8 cellular contexts compared by ENCODE assay signal in genomic region chr10:97673736-97674525, GRCh38. TPM values are rescaled to one million over a fixed set of nuclear protein-coding genes. Genes with fewer than 3 reads are reported as not detected.
DNase-seq lines count a peak whose midpoint lies in the region; ATAC-seq and TF ChIP-seq lines count a peak whose summit lies in the region.
"Had no signal": no experiment of that assay in that cellular context is flagged by ENCODE, and none has a peak within 500 bp of the region (broad histone marks: within the 10 kb centered on the region; RNA-seq: fewer than 3 reads in every experiment).

No MANE protein-coding gene starts in this region.

- no peak overlapping the region for H3K4me3 Mint-ChIP-seq in activated T-helper 2 cell treated with anti-CD3 and anti-CD28 coated beads, Interferon-gamma antibody, Interleukin-2, Interleukin-4, amounts not matched to agents 10 μg/mL and 5 μg/mL and 100 μg/mL, durations not matched to agents 14 hours and 24 hours and 36 hours (ENCODE audit: low read depth)
- H3K4me3 Mint-ChIP-seq: activated naive CD4-positive, alpha-beta T cell treated with anti-CD3 and anti-CD28 coated beads, Interleukin-2, amount 50 U/mL, for 24 hours had no signal

- H3K36me3 Mint-ChIP-seq in activated T-helper 2 cell treated with anti-CD3 and anti-CD28 coated beads, Interferon-gamma antibody, Interleukin-2, Interleukin-4, amounts not matched to agents 10 μg/mL and 5 μg/mL and 100 μg/mL, durations not matched to agents 14 hours and 24 hours and 36 hours (ENCODE audit: low read depth), result peaks cover 24% of the 10 kb centered on the region

- H2AK5ac ChIP-seq in trophoblast cell (ENCODE audit: low read length), result no peak overlapping the region

- no peak overlapping the region for H3K18ac ChIP-seq in trophoblast cell (ENCODE audit: low read length)

- in situ Hi-C loops in astrocyte of the spinal cord (cut with HindIII; ENCODE audit: low sequenced_read_pairs), result no loop called here

- no peak overlapping the region for H2AFZ ChIP-seq in trophoblast cell (ENCODE audit: insufficient read depth, low read length, poor library complexity)

- no CpG with 5 or more reads among the region's 8 CpGs for WGBS in trophoblast cell (ENCODE audit: extremely low coverage, insufficient coverage, insufficient read length)
- WGBS in lower leg skin, 2 donors, result 66 to 68% methylated on average over 8 of the region's 8 CpGs

- intact Hi-C loops in lower leg skin (cut with DNase I; ENCODE audit: low total_unique reads), result no loop called here
- intact Hi-C loops in activated T-helper 2 cell treated with anti-CD3 and anti-CD28 coated beads, Interferon-gamma antibody, Interleukin-2, Interleukin-4, amounts not matched to agents 10 μg/mL and 5 μg/mL and 100 μg/mL, durations not matched to agents 14 hours and 24 hours and 36 hours (cut with micrococcal nuclease), result no loop called here

- no peak overlapping the region for H4K8ac ChIP-seq in trophoblast cell (ENCODE audit: low read depth, low read length)

- no peak overlapping the region for H4K12ac ChIP-seq in trophoblast cell (ENCODE audit: low read depth, low read length)

- H3K9me3 ChIP-seq in MG63, result no peaks in the 10 kb centered on the region
- H3K9me3 ChIP-seq in trophoblast cell (ENCODE audit: insufficient read depth, low read depth, low read length), result no peaks in the 10 kb centered on the region

- DNase-seq in GM03348 (ENCODE audit: low spot score) (peak; percentile 61), MG63 (peak; percentile 77), astrocyte of the spinal cord (ENCODE audit: low read depth, low spot score) (peak; percentile 52), omental fat pad (ENCODE audit: low spot score) (no peak), trophoblast cell (no peak), lower leg skin (ENCODE audit: low spot score in 2 of 2) (no peak)
- DNase-seq in activated T-helper 2 cell treated with anti-CD3 and anti-CD28 coated beads, Interferon-gamma antibody, Interleukin-2, Interleukin-4, amounts not matched to agents 10 μg/mL and 5 μg/mL and 100 μg/mL, durations not matched to agents 14 hours and 24 hours and 36 hours (ENCODE audit: low spot score), result no peak

- no peaks in the 10 kb centered on the region for H3K79me1 ChIP-seq in trophoblast cell (ENCODE audit: low read length)

- H3K79me2 ChIP-seq in trophoblast cell (ENCODE audit: control insufficient read depth, insufficient read depth, low read length, poor library complexity), result no peaks in the 10 kb centered on the region

- peaks cover 12% of the 10 kb centered on the region for H3K4me1 Mint-ChIP-seq in activated T-helper 2 cell treated with anti-CD3 and anti-CD28 coated beads, Interferon-gamma antibody, Interleukin-2, Interleukin-4, amounts not matched to agents 10 μg/mL and 5 μg/mL and 100 μg/mL, durations not matched to agents 14 hours and 24 hours and 36 hours (ENCODE audit: low read depth)
- H3K4me1 Mint-ChIP-seq: activated naive CD4-positive, alpha-beta T cell treated with anti-CD3 and anti-CD28 coated beads, Interleukin-2, amount 50 U/mL, for 24 hours had no signal

- H3K4me3 ChIP-seq in MG63 (no peak overlapping the region), astrocyte of the spinal cord (ENCODE audit: low read depth, low read length) (no peak overlapping the region), trophoblast cell (ENCODE audit: low read depth, low read length) (no peak overlapping the region), lower leg skin (ENCODE audit: low read depth, poor library complexity, severe bottlenecking) (no peak overlapping the region)

- peaks cover 0 to 4% of the 10 kb centered on the region in 2 experiments for H3K4me1 ChIP-seq in trophoblast cell (ENCODE audit: control insufficient read depth in 1 of 2, insufficient read depth in 2 of 2, low read length in 2 of 2)

- no peak overlapping the region for H3K23ac ChIP-seq in trophoblast cell (ENCODE audit: low read length)

- H3K27me3 ChIP-seq in MG63, result no peaks in the 10 kb centered on the region
- H3K27me3 ChIP-seq in trophoblast cell (ENCODE audit: insufficient read depth, low read length), result no peaks in the 10 kb centered on the region

- no peak overlapping the region for H3K9ac ChIP-seq in trophoblast cell (ENCODE audit: low read length)

- no peak overlapping the region for H3K4me2 ChIP-seq in trophoblast cell (ENCODE audit: low read length)

- no peaks in the 10 kb centered on the region for H3K27me3 Mint-ChIP-seq in activated T-helper 2 cell treated with anti-CD3 and anti-CD28 coated beads, Interferon-gamma antibody, Interleukin-2, Interleukin-4, amounts not matched to agents 10 μg/mL and 5 μg/mL and 100 μg/mL, durations not matched to agents 14 hours and 24 hours and 36 hours (ENCODE audit: low read depth)
- H3K27me3 Mint-ChIP-seq: activated naive CD4-positive, alpha-beta T cell treated with anti-CD3 and anti-CD28 coated beads, Interleukin-2, amount 50 U/mL, for 24 hours had no signal

- H2BK12ac ChIP-seq in trophoblast cell (ENCODE audit: low read length), result no peak overlapping the region

- no peak overlapping the region for H3K4ac ChIP-seq in trophoblast cell (ENCODE audit: low read depth, low read length)

- ATAC-seq in omental fat pad (ENCODE audit: low FRiP score), result peak; percentile 75

- H3K9me3 Mint-ChIP-seq in activated T-helper 2 cell treated with anti-CD3 and anti-CD28 coated beads, Interferon-gamma antibody, Interleukin-2, Interleukin-4, amounts not matched to agents 10 μg/mL and 5 μg/mL and 100 μg/mL, durations not matched to agents 14 hours and 24 hours and 36 hours, result no peaks in the 10 kb centered on the region
- H3K9me3 Mint-ChIP-seq: activated naive CD4-positive, alpha-beta T cell treated with anti-CD3 and anti-CD28 coated beads, Interleukin-2, amount 50 U/mL, for 24 hours had no signal

- no peak overlapping the region for H2BK5ac ChIP-seq in trophoblast cell (ENCODE audit: low read depth, low read length, poor library complexity)

- peaks cover 62% of the 10 kb centered on the region for H3K36me3 ChIP-seq in MG63
- H3K36me3 ChIP-seq in trophoblast cell (ENCODE audit: control insufficient read depth in 1 of 2, insufficient read depth in 2 of 2, low read length in 2 of 2), result peaks cover 33 to 38% of the 10 kb centered on the region in 2 experiments

- TF ChIP-seq POLR2A in lower leg skin (IDR thresholded peaks at IDR 0.05), result no peak

- no peak overlapping the region for H3K27ac Mint-ChIP-seq in activated T-helper 2 cell treated with anti-CD3 and anti-CD28 coated beads, Interferon-gamma antibody, Interleukin-2, Interleukin-4, amounts not matched to agents 10 μg/mL and 5 μg/mL and 100 μg/mL, durations not matched to agents 14 hours and 24 hours and 36 hours
- H3K27ac Mint-ChIP-seq: activated naive CD4-positive, alpha-beta T cell treated with anti-CD3 and anti-CD28 coated beads, Interleukin-2, amount 50 U/mL, for 24 hours had no signal

- H4K91ac ChIP-seq in trophoblast cell (ENCODE audit: low read depth, low read length), result no peak overlapping the region

- TF ChIP-seq CTCF in astrocyte of the spinal cord (IDR thresholded peaks at IDR 0.05; ENCODE audit: low read depth, low read length) (no peak), omental fat pad (IDR thresholded peaks at IDR 0.05) (no peak), lower leg skin (IDR thresholded peaks at IDR 0.05) (no peak)

- H2BK120ac ChIP-seq in trophoblast cell (ENCODE audit: insufficient read depth, low read length, poor library complexity), result no peak overlapping the region

- no peak overlapping the region for H3K27ac ChIP-seq in trophoblast cell (ENCODE audit: low read depth, low read length)

- no peak overlapping the region for H3K14ac ChIP-seq in trophoblast cell (ENCODE audit: low read length)

RNA-seq across cellular contexts. Expression of gene AVPI1, which starts 13.1 kb away (rescaled TPM):
- total RNA-seq in MG63 (2014; rRNA removed; shearing (Covaris generic); ENCODE audit: low replicate concordance), result 14.2 and 20.0 TPM in 2 replicates
- total RNA-seq in omental fat pad, result 100 to 1,000 TPM in 2 of 4 donors, 10 to 100 TPM in 2; 17.7 to 195 (median 69.0) TPM
- polyA plus RNA-seq in trophoblast cell (2013), result 21.5 and 23.7 TPM in 2 replicates
- total RNA-seq in lower leg skin, result 100 to 1,000 TPM; 133 to 169 (median 145) TPM
- 2.3 and 2.4 TPM in 2 replicates for total RNA-seq in activated T-helper 2 cell treated with anti-CD3 and anti-CD28 coated beads, Interferon-gamma antibody, Interleukin-2, Interleukin-4, amounts not matched to agents 10 μg/mL and 5 μg/mL and 100 μg/mL, durations not matched to agents 14 hours and 24 hours and 36 hours

RNA-seq across cellular contexts. Expression of gene PI4K2A, which starts 33.5 kb away (rescaled TPM):
- total RNA-seq in MG63 (2014; rRNA removed; shearing (Covaris generic); ENCODE audit: low replicate concordance), result 25.8 and 28.1 TPM in 2 replicates
- total RNA-seq in omental fat pad (10 to 100 TPM; 11.7 to 33.9 (median 17.8) TPM), lower leg skin (10 to 100 TPM; 30.1 to 38.5 (median 33.3) TPM)
- 15.6 and 16.1 TPM in 2 replicates for polyA plus RNA-seq in trophoblast cell (2013)
- 15.8 and 17.4 TPM in 2 replicates for total RNA-seq in activated T-helper 2 cell treated with anti-CD3 and anti-CD28 coated beads, Interferon-gamma antibody, Interleukin-2, Interleukin-4, amounts not matched to agents 10 μg/mL and 5 μg/mL and 100 μg/mL, durations not matched to agents 14 hours and 24 hours and 36 hours

RNA-seq across cellular contexts. Expression of gene MARVELD1, which starts 39.6 kb away (rescaled TPM):
- 47.5 and 63.5 TPM in 2 replicates for total RNA-seq in MG63 (2014; rRNA removed; shearing (Covaris generic); ENCODE audit: low replicate concordance)
- total RNA-seq in omental fat pad (10 to 100 TPM; 16.7 to 23.0 (median 21.3) TPM), lower leg skin (10 to 100 TPM; 22.5 to 50.2 (median 30.3) TPM)
- 29.2 and 29.4 TPM in 2 replicates for polyA plus RNA-seq in trophoblast cell (2013)
- 5.6 and 6.5 TPM in 2 replicates for total RNA-seq in activated T-helper 2 cell treated with anti-CD3 and anti-CD28 coated beads, Interferon-gamma antibody, Interleukin-2, Interleukin-4, amounts not matched to agents 10 μg/mL and 5 μg/mL and 100 μg/mL, durations not matched to agents 14 hours and 24 hours and 36 hours

RNA-seq across cellular contexts. Expression of gene MORN4, which starts 40.6 kb away (rescaled TPM):
- total RNA-seq in MG63 (2014; rRNA removed; shearing (Covaris generic); ENCODE audit: low replicate concordance), result 5.7 and 7.0 TPM in 2 replicates
- total RNA-seq in omental fat pad (1 to 10 TPM in 3 of 4 donors, under 1 TPM in 1; 0.36 to 5.3 (median 2.5) TPM), lower leg skin (1 to 10 TPM; 1.6 to 7.5 (median 2.2) TPM)
- 4.4 and 4.7 TPM in 2 replicates for polyA plus RNA-seq in trophoblast cell (2013)
- total RNA-seq in activated T-helper 2 cell treated with anti-CD3 and anti-CD28 coated beads, Interferon-gamma antibody, Interleukin-2, Interleukin-4, amounts not matched to agents 10 μg/mL and 5 μg/mL and 100 μg/mL, durations not matched to agents 14 hours and 24 hours and 36 hours, result 1.8 and 2.9 TPM in 2 replicates

Comparison
In these comparisons a context has a peak if more than half of its experiments do, and no peak if none do; other contexts are left out.
1. DNase-seq: peak in GM03348 (single experiment), MG63 (single experiment) and astrocyte of the spinal cord (single experiment); none in omental fat pad (single experiment), trophoblast cell (0 of 2), lower leg skin (0 of 2) and activated T-helper 2 cell treated with anti-CD3 and anti-CD28 coated beads, Interferon-gamma antibody, Interleukin-2, Interleukin-4, amounts not matched to agents 10 μg/mL and 5 μg/mL and 100 μg/mL, durations not matched to agents 14 hours and 24 hours and 36 hours (single experiment).